In the genomic region with DNA sequence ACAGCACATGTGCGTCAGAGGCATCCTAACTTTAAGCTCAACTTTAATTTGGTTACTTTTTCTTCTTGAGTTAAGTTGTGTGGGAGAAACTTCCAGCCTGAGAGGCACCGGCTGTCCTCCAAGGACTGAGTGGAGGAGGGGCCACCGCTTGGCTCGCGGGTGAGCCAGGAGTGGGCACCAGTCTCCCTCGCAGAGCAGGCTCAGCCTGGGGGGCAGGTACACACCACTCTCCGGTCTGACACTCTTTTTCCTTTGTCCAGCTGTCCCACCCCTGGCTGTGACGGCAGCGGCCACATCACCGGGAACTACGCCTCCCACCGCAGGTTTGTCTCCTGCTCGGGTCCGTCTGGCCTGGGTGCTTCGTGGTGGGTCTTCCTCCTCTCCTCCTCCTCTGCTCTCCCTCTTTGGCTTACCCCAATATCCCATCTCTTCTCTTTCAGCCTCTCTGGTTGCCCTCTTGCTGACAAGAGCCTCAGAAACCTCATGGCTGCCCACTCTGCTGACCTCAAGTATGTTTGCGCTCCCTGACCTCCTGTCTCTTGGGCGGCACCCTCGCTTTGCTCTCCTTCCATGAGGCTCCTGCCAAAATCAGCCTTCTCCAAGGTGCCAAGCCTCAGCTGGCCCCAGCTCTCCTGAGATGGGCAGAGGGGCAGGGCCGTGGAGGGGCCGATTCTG, we compare ENCODE assay signal across 1 cellular context.
TF ChIP-seq lines count a peak whose summit lies in the region.

No MANE protein-coding gene starts in this region.

TF ChIP-seq in WTC11, 78 proteins besides CTCF, POLR2A, EP300 and RAD21:
- TF ChIP-seq ZNF396 (CRISPR knock-in tag; IDR thresholded peaks at IDR 0.05; ENCODE audit: borderline replicate concordance) (no peak), NFATC4 (CRISPR knock-in tag; IDR thresholded peaks at IDR 0.05) (no peak), ESRRA (CRISPR knock-in tag; IDR thresholded peaks at IDR 0.05; ENCODE audit: borderline replicate concordance) (no peak), ZNF671 (CRISPR knock-in tag; IDR thresholded peaks at IDR 0.05) (no peak), ZNF416 (CRISPR knock-in tag; IDR thresholded peaks at IDR 0.05) (no peak), JUN (CRISPR knock-in tag; IDR thresholded peaks at IDR 0.05) (no peak), NR2C2 (CRISPR knock-in tag; IDR thresholded peaks at IDR 0.05) (no peak), JAZF1 (CRISPR knock-in tag; IDR thresholded peaks at IDR 0.05) (no peak), RELA (CRISPR knock-in tag; IDR thresholded peaks at IDR 0.05; ENCODE audit: borderline replicate concordance) (no peak), PRRX2 (CRISPR knock-in tag; IDR thresholded peaks at IDR 0.05) (no peak), NR3C1 (CRISPR knock-in tag; conservative IDR thresholded peaks at IDR 0.05; ENCODE audit: low read depth) (no peak), OVOL2 (CRISPR knock-in tag; IDR thresholded peaks at IDR 0.05; ENCODE audit: borderline replicate concordance) (no peak), CREM (CRISPR knock-in tag; IDR thresholded peaks at IDR 0.05) (no peak), ETV6 (CRISPR knock-in tag; IDR thresholded peaks at IDR 0.05) (no peak), SMAD4 (CRISPR knock-in tag; IDR thresholded peaks at IDR 0.05) (no peak)
- TF ChIP-seq, protein P1, sequence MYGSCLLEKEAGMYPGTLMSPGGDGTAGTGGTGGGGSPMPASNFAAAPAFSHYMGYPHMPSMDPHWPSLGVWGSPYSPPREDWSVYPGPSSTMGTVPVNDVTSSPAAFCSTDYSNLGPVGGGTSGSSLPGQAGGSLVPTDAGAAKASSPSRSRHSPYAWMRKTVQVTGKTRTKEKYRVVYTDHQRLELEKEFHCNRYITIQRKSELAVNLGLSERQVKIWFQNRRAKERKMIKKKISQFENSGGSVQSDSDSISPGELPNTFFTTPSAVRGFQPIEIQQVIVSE (CRISPR knock-in tag; IDR thresholded peaks at IDR 0.05; ENCODE audit: borderline replicate concordance): no peak
- TF ChIP-seq, protein P2, sequence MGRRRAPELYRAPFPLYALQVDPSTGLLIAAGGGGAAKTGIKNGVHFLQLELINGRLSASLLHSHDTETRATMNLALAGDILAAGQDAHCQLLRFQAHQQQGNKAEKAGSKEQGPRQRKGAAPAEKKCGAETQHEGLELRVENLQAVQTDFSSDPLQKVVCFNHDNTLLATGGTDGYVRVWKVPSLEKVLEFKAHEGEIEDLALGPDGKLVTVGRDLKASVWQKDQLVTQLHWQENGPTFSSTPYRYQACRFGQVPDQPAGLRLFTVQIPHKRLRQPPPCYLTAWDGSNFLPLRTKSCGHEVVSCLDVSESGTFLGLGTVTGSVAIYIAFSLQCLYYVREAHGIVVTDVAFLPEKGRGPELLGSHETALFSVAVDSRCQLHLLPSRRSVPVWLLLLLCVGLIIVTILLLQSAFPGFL (CRISPR knock-in tag; IDR thresholded peaks at IDR 0.05; ENCODE audit: borderline replicate concordance): no peak
- TF ChIP-seq, protein P3, sequence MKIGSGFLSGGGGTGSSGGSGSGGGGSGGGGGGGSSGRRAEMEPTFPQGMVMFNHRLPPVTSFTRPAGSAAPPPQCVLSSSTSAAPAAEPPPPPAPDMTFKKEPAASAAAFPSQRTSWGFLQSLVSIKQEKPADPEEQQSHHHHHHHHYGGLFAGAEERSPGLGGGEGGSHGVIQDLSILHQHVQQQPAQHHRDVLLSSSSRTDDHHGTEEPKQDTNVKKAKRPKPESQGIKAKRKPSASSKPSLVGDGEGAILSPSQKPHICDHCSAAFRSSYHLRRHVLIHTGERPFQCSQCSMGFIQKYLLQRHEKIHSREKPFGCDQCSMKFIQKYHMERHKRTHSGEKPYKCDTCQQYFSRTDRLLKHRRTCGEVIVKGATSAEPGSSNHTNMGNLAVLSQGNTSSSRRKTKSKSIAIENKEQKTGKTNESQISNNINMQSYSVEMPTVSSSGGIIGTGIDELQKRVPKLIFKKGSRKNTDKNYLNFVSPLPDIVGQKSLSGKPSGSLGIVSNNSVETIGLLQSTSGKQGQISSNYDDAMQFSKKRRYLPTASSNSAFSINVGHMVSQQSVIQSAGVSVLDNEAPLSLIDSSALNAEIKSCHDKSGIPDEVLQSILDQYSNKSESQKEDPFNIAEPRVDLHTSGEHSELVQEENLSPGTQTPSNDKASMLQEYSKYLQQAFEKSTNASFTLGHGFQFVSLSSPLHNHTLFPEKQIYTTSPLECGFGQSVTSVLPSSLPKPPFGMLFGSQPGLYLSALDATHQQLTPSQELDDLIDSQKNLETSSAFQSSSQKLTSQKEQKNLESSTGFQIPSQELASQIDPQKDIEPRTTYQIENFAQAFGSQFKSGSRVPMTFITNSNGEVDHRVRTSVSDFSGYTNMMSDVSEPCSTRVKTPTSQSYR (CRISPR knock-in tag; IDR thresholded peaks at IDR 0.05): no peak
- TF ChIP-seq, protein P4, sequence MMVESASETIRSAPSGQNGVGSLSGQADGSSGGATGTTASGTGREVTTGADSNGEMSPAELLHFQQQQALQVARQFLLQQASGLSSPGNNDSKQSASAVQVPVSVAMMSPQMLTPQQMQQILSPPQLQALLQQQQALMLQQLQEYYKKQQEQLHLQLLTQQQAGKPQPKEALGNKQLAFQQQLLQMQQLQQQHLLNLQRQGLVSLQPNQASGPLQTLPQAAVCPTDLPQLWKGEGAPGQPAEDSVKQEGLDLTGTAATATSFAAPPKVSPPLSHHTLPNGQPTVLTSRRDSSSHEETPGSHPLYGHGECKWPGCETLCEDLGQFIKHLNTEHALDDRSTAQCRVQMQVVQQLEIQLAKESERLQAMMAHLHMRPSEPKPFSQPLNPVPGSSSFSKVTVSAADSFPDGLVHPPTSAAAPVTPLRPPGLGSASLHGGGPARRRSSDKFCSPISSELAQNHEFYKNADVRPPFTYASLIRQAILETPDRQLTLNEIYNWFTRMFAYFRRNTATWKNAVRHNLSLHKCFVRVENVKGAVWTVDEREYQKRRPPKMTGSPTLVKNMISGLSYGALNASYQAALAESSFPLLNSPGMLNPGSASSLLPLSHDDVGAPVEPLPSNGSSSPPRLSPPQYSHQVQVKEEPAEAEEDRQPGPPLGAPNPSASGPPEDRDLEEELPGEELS (CRISPR knock-in tag; IDR thresholded peaks at IDR 0.05): no peak
